Comparison of ENCODE assay signal across 8 cellular contexts in genomic region chr3:70531063-70531657, GRCh38.
A peak's percentile ranks its signal among the peaks of the same experiment; 100 is the strongest.
DNase-seq lines count a peak whose midpoint lies in the region; ATAC-seq, FAIRE-seq and TF ChIP-seq lines count a peak whose summit lies in the region.

No MANE protein-coding gene starts in this region.

- H3K4me3 ChIP-seq in LNCaP clone FGC (ENCODE audit: low read depth, low read length): no peak overlapping the region
- no peak overlapping the region for H3K4me3 ChIP-seq in breast epithelium

- no peaks in the 10 kb centered on the region for H3K27me3 ChIP-seq in breast epithelium

- no peak for TF ChIP-seq POLR2A in breast epithelium (IDR thresholded peaks at IDR 0.05)

- no peak for DNase-seq in D721Med (ENCODE audit: insufficient read length, low spot score)
- peak; percentile 14 for DNase-seq in LNCaP clone FGC (ENCODE audit: low read depth)
- DNase-seq in breast epithelium (ENCODE audit: low spot score in 2 of 2): no peak
- peak; percentile 21 for DNase-seq in midbrain (lab: John Stamatoyannopoulos, UW)
- no peak for DNase-seq in activated CD4-positive, CD25-positive, alpha-beta regulatory T cell treated with anti-CD3 and anti-CD28 coated beads, Interleukin-2, amount 50 U/mL, for 72 hours
- no peak for DNase-seq in activated CD8-positive, alpha-beta memory T cell treated with anti-CD3 and anti-CD28 coated beads, Interleukin-2, amount 50 U/mL, for 48 hours
- no peak for DNase-seq in iPS-NIHi7 (ENCODE audit: extremely low spot score)

- TF ChIP-seq CTCF in D721Med (IDR thresholded peaks at IDR 0.05; ENCODE audit: insufficient read depth, missing control alignments) (peak; percentile 72), LNCaP clone FGC (IDR thresholded peaks at IDR 0.05; ENCODE audit: control insufficient read depth, extremely low read depth, insufficient read depth) (peak; percentile 53), breast epithelium (IDR thresholded peaks at IDR 0.05) (peak; percentile 45 to 58 (median 57))

- no peaks in the 10 kb centered on the region for H3K4me1 ChIP-seq in breast epithelium

- FAIRE-seq in D721Med (lab: Jason Lieb, UNC): no peak

- H3K9me3 ChIP-seq in breast epithelium: no peaks in the 10 kb centered on the region

- no peak for ATAC-seq in HG03571 (IDR thresholded peaks at IDR 0.05; ENCODE audit: unreplicated experiment)

- intact Hi-C loops in breast epithelium (cut with DNase I; ENCODE audit: low total_unique reads): no loop called here

- no peaks in the 10 kb centered on the region for H3K36me3 ChIP-seq in breast epithelium

- H3K27ac ChIP-seq in breast epithelium: no peak overlapping the region

Comparison
In these comparisons a context has a peak if more than half of its experiments do, and no peak if none do; other contexts are left out.
1. DNase-seq: peak in LNCaP clone FGC (single experiment) and midbrain (single experiment); none in D721Med (single experiment), breast epithelium (0 of 2), activated CD4-positive, CD25-positive, alpha-beta regulatory T cell treated with anti-CD3 and anti-CD28 coated beads, Interleukin-2, amount 50 U/mL, for 72 hours (single experiment), activated CD8-positive, alpha-beta memory T cell treated with anti-CD3 and anti-CD28 coated beads, Interleukin-2, amount 50 U/mL, for 48 hours (single experiment) and iPS-NIHi7 (single experiment).
2. Peak in every context shown above with its lines, with median percentiles within 50 percentile points of each other: CTCF ChIP-seq.